Comparison of ENCODE assay signal across 2 cellular contexts in the genomic region with DNA sequence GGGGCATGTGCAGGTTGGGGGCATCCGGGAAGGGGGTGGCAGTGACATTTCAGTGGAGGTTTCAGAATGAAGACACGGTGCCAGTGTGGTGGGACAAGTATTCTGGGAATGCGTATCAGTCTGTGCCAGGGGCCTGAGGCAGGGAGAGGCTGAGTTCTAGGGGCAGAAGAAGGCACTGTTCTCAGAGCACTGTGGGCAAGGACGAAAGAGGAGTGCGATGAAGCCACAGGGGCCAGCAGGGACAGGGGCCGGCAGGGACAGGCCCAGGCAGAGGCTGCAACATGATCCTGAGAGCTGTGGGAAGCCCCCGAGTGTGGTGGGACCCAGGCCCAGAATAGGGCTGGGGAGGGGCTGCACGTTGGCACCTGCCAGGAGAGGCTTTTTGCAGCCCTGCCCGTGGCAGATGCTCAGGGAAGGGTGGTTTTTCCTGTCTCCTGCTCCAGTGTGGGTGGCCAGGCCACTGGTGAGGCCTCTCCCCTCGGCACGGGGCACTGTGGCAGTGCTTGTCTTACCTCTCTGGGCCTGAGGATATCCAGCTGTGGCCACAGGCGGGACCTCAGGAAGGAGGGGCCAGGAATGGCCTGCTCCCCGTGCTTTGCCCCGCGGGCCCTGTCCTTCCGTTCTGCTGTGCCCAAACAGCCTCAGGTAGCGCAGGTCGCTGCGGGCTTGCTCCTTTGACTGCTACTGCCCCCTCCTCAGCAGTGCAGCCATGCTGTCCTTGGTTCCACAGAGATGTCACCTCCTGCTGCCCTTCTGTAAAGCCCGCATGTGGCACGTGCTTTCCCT.
TF ChIP-seq lines count a peak whose summit lies in the region.

No MANE protein-coding gene starts in this region.

TF ChIP-seq in A549, 52 proteins besides CTCF, POLR2A, EP300 and RAD21:
- no peak for TF ChIP-seq MYC (IDR thresholded peaks at IDR 0.05; ENCODE audit: borderline replicate concordance, low read length)

TF ChIP-seq in IMR-90, 13 proteins besides CTCF, POLR2A, EP300 and RAD21:
- TF ChIP-seq CHD1 (IDR thresholded peaks at IDR 0.05; ENCODE audit: low read depth, low read length) (no peak), MAZ (IDR thresholded peaks at IDR 0.05; ENCODE audit: borderline replicate concordance, low read depth, low read length) (no peak), BHLHE40 (IDR thresholded peaks at IDR 0.05; ENCODE audit: low read depth, low read length) (no peak), MXI1 (IDR thresholded peaks at IDR 0.05; ENCODE audit: borderline replicate concordance, low read depth, low read length) (no peak), FOS (IDR thresholded peaks at IDR 0.05; ENCODE audit: low read depth, low read length) (no peak), RFX5 (IDR thresholded peaks at IDR 0.05; ENCODE audit: low read depth, low read length) (no peak), MAFK (IDR thresholded peaks at IDR 0.05; ENCODE audit: low read depth, low read length) (no peak), SMC3 (IDR thresholded peaks at IDR 0.05; ENCODE audit: low read depth, low read length) (no peak), RCOR1 (IDR thresholded peaks at IDR 0.05; ENCODE audit: insufficient replicate concordance, low read length) (no peak), NFE2L2 (IDR thresholded peaks at IDR 0.05; ENCODE audit: low read depth, low read length) (no peak)
- TF ChIP-seq, protein P1, sequence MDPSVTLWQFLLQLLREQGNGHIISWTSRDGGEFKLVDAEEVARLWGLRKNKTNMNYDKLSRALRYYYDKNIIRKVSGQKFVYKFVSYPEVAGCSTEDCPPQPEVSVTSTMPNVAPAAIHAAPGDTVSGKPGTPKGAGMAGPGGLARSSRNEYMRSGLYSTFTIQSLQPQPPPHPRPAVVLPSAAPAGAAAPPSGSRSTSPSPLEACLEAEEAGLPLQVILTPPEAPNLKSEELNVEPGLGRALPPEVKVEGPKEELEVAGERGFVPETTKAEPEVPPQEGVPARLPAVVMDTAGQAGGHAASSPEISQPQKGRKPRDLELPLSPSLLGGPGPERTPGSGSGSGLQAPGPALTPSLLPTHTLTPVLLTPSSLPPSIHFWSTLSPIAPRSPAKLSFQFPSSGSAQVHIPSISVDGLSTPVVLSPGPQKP (IDR thresholded peaks at IDR 0.05; ENCODE audit: borderline replicate concordance, low read depth, low read length), result no peak
- TF ChIP-seq, protein P2, sequence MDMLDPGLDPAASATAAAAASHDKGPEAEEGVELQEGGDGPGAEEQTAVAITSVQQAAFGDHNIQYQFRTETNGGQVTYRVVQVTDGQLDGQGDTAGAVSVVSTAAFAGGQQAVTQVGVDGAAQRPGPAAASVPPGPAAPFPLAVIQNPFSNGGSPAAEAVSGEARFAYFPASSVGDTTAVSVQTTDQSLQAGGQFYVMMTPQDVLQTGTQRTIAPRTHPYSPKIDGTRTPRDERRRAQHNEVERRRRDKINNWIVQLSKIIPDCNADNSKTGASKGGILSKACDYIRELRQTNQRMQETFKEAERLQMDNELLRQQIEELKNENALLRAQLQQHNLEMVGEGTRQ (IDR thresholded peaks at IDR 0.05; ENCODE audit: low read depth, low read length), result no peak
